ENCODE assay signal across 1 cellular context in the genomic region with DNA sequence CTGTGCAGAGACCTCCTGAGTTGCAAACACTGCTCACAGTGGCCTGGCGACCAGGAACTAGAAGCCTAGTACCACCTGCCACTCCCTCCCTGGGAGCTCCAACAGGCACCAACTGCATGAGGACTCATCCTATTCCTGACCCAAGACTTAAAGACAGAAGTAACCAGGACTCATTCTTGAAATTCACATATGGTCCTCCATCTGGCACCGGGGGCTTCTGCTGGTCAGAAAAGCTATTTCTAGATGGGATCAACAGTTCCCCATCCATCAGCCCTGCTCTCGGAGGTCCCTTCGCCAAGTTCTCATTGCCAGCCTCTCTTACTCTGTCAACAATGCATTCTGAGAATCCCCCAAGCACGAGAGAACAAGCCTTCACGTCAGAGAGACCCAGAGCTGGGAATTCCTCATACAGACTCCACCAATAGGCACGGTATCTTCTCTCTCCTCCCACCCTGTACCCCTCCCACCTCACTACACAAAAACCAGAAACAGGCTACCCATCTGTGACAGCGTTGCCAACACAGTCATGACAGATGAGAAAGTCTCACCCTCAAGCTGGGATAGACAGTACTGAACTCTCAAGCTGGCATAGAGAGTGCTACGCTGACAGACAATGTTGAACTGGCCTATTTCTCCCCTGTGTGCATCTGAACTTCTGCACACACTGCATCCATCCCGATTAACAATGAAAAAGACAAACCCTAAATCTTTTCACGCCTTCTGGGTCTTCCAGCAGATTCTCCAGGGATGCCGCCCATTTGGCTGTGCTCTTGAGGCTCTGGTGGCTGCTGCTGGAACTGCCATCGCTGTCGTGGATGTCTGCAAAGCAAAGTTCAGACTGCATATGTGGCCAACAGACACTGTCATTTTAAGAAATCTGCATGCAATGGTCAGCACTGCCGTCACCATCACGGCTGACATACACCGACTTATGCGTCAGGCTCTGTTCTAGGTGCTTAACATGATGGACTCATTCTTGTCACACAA.
TF ChIP-seq lines count a peak whose summit lies in the region.

No MANE protein-coding gene starts in this region.

TF ChIP-seq in K562, 482 proteins besides CTCF, POLR2A, EP300 and RAD21:
- TF ChIP-seq, protein P1, sequence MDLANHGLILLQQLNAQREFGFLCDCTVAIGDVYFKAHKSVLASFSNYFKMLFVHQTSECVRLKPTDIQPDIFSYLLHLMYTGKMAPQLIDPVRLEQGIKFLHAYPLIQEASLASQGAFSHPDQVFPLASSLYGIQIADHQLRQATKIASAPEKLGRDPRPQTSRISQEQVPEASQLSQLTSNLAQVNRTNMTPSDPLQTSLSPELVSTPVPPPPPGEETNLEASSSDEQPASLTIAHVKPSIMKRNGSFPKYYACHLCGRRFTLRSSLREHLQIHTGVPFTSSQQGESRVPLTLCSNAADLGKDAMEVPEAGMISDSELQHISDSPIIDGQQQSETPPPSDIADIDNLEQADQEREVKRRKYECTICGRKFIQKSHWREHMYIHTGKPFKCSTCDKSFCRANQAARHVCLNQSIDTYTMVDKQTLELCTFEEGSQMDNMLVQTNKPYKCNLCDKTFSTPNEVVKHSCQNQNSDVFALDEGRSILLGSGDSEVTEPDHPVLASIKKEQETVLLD (IDR thresholded peaks at IDR 0.05), result no peak
- TF ChIP-seq MECOM (CRISPR knock-in tag; IDR thresholded peaks at IDR 0.05) (no peak), SUPT5H (IDR thresholded peaks at IDR 0.05) (no peak), CBX2 (IDR thresholded peaks at IDR 0.05; ENCODE audit: insufficient read depth, low read length, poor library complexity, severe bottlenecking) (no peak), ASH1L (IDR thresholded peaks at IDR 0.05; ENCODE audit: borderline replicate concordance, low read depth, partially characterized antibody) (no peak), PHF8 (IDR thresholded peaks at IDR 0.05; ENCODE audit: borderline replicate concordance, low read length) (no peak), RBFOX2 (IDR thresholded peaks at IDR 0.05; ENCODE audit: low read depth, low read length) (no peak), POU5F1 (IDR thresholded peaks at IDR 0.05; ENCODE audit: borderline replicate concordance, low read depth, low read length, partially characterized antibody) (no peak)
- TF ChIP-seq, protein P2, sequence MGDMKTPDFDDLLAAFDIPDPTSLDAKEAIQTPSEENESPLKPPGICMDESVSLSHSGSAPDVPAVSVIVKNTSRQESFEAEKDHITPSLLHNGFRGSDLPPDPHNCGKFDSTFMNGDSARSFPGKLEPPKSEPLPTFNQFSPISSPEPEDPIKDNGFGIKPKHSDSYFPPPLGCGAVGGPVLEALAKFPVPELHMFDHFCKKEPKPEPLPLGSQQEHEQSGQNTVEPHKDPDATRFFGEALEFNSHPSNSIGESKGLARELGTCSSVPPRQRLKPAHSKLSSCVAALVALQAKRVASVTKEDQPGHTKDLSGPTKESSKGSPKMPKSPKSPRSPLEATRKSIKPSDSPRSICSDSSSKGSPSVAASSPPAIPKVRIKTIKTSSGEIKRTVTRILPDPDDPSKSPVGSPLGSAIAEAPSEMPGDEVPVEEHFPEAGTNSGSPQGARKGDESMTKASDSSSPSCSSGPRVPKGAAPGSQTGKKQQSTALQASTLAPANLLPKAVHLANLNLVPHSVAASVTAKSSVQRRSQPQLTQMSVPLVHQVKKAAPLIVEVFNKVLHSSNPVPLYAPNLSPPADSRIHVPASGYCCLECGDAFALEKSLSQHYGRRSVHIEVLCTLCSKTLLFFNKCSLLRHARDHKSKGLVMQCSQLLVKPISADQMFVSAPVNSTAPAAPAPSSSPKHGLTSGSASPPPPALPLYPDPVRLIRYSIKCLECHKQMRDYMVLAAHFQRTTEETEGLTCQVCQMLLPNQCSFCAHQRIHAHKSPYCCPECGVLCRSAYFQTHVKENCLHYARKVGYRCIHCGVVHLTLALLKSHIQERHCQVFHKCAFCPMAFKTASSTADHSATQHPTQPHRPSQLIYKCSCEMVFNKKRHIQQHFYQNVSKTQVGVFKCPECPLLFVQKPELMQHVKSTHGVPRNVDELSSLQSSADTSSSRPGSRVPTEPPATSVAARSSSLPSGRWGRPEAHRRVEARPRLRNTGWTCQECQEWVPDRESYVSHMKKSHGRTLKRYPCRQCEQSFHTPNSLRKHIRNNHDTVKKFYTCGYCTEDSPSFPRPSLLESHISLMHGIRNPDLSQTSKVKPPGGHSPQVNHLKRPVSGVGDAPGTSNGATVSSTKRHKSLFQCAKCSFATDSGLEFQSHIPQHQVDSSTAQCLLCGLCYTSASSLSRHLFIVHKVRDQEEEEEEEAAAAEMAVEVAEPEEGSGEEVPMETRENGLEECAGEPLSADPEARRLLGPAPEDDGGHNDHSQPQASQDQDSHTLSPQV (IDR thresholded peaks at IDR 0.05), result no peak
- TF ChIP-seq, protein P3, sequence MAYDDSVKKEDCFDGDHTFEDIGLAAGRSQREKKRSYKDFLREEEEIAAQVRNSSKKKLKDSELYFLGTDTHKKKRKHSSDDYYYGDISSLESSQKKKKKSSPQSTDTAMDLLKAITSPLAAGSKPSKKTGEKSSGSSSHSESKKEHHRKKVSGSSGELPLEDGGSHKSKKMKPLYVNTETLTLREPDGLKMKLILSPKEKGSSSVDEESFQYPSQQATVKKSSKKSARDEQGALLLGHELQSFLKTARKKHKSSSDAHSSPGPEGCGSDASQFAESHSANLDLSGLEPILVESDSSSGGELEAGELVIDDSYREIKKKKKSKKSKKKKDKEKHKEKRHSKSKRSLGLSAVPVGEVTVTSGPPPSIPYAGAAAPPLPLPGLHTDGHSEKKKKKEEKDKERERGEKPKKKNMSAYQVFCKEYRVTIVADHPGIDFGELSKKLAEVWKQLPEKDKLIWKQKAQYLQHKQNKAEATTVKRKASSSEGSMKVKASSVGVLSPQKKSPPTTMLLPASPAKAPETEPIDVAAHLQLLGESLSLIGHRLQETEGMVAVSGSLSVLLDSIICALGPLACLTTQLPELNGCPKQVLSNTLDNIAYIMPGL (CRISPR knock-in tag; IDR thresholded peaks at IDR 0.05), result no peak
- TF ChIP-seq, protein P4, sequence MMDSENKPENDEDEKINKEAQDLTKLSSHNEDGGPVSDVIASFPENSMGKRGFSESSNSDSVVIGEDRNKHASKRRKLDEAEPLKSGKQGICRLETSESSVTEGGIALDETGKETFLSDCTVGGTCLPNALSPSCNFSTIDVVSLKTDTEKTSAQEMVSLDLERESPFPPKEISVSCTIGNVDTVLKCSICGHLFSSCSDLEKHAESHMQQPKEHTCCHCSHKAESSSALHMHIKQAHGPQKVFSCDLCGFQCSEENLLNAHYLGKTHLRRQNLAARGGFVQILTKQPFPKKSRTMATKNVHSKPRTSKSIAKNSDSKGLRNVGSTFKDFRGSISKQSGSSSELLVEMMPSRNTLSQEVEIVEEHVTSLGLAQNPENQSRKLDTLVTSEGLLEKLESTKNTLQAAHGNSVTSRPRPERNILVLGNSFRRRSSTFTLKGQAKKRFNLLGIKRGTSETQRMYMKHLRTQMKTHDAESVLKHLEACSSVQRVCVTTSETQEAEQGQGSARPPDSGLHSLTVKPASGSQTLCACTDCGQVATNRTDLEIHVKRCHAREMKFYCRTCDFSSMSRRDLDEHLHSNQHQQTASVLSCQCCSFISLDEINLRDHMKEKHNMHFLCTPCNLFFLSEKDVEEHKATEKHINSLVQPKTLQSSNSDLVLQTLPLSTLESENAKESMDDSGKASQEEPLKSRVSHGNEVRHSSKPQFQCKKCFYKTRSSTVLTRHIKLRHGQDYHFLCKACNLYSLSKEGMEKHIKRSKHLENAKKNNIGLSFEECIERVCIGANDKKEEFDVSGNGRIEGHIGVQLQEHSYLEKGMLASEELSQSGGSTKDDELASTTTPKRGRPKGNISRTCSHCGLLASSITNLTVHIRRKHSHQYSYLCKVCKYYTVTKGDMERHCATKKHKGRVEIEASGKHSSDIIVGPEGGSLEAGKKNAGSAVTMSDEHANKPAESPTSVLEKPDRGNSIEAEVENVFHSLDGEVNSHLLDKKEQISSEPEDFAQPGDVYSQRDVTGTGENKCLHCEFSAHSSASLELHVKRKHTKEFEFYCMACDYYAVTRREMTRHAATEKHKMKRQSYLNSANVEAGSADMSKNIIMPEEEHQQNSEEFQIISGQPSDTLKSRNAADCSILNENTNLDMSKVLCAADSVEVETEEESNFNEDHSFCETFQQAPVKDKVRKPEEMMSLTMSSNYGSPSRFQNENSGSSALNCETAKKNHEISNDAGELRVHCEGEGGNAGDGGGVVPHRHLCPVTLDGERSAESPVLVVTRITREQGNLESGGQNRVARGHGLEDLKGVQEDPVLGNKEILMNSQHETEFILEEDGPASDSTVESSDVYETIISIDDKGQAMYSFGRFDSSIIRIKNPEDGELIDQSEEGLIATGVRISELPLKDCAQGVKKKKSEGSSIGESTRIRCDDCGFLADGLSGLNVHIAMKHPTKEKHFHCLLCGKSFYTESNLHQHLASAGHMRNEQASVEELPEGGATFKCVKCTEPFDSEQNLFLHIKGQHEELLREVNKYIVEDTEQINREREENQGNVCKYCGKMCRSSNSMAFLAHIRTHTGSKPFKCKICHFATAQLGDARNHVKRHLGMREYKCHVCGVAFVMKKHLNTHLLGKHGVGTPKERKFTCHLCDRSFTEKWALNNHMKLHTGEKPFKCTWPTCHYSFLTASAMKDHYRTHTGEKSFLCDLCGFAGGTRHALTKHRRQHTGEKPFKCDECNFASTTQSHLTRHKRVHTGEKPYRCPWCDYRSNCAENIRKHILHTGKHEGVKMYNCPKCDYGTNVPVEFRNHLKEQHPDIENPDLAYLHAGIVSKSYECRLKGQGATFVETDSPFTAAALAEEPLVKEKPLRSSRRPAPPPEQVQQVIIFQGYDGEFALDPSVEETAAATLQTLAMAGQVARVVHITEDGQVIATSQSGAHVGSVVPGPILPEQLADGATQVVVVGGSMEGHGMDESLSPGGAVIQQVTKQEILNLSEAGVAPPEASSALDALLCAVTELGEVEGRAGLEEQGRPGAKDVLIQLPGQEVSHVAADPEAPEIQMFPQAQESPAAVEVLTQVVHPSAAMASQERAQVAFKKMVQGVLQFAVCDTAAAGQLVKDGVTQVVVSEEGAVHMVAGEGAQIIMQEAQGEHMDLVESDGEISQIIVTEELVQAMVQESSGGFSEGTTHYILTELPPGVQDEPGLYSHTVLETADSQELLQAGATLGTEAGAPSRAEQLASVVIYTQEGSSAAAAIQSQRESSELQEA (IDR thresholded peaks at IDR 0.05; ENCODE audit: low read depth), result no peak
